In genomic region chr20:25282034-25282781, GRCh38 we compare ENCODE assay signal across 9 cellular contexts. TPM values are rescaled to one million over a fixed set of nuclear protein-coding genes. Genes with fewer than 3 reads are reported as not detected.
DNase-seq lines count a peak whose midpoint lies in the region; ATAC-seq and TF ChIP-seq lines count a peak whose summit lies in the region.
"Had no signal": no experiment of that assay in that cellular context is flagged by ENCODE, and none has a peak within 500 bp of the region (broad histone marks: within the 10 kb centered on the region; RNA-seq: fewer than 3 reads in every experiment).

No MANE protein-coding gene starts in this region.

- DNase-seq in DMS53 (lab: John Stamatoyannopoulos, UW) (peak; percentile 71), DMS53 treated with DMSO at 0.1 percent for 48 hours (lab: John Stamatoyannopoulos, UW; ENCODE audit: unreplicated experiment) (no peak), MM.1S (peak; percentile 60), endodermal cell (no peak), spleen (peak; percentile 82), kidney tubule cell (ENCODE audit: low spot score) (no peak)
- no peak for DNase-seq in activated CD4-positive, CD25-positive, alpha-beta regulatory T cell treated with anti-CD3 and anti-CD28 coated beads, Interleukin-2, amount 50 U/mL, for 72 hours

- peaks cover 13% of the 10 kb centered on the region for H3F3A ChIP-seq in MM.1S (ENCODE audit: insufficient read depth, low read length)

- no peak overlapping the region for H2AFZ ChIP-seq in MM.1S (ENCODE audit: low read length)

- peak overlapping the region; percentile 60 for H3K4me2 ChIP-seq in MM.1S (ENCODE audit: low read depth, low read length)

- no peaks in the 10 kb centered on the region; the same call in none of the 2 replicates for H3K36me3 ChIP-seq in MM.1S (replicated peaks; ENCODE audit: insufficient read depth, low read length)
- H3K36me3 ChIP-seq in endodermal cell (ENCODE audit: control insufficient read depth, insufficient read depth, low read length), result peaks cover 66% of the 10 kb centered on the region
- peaks cover 0 to 100% (median 81%) of the 10 kb centered on the region in 6 donors for H3K36me3 ChIP-seq in spleen

- H3K36me3 Mint-ChIP-seq in endodermal cell (ENCODE audit: low read depth), result peaks cover 51% of the 10 kb centered on the region

- intact Hi-C loops in spleen (cut with DNase I; ENCODE audit: low total_unique reads), result no loop called here

- peak overlapping the region; percentile 49 for H3K27ac Mint-ChIP-seq in endodermal cell

- H3K9me3 ChIP-seq in MM.1S (replicated peaks; ENCODE audit: insufficient read depth, low read length) (no peaks in the 10 kb centered on the region), endodermal cell (ENCODE audit: control insufficient read depth, low read length) (no peaks in the 10 kb centered on the region), spleen (no peaks in the 10 kb centered on the region)

- no peaks in the 10 kb centered on the region for H3K27me3 ChIP-seq in MM.1S (replicated peaks; ENCODE audit: insufficient read depth, low read length)
- H3K27me3 ChIP-seq in endodermal cell (ENCODE audit: control insufficient read depth, insufficient read depth, low read length, poor library complexity, severe bottlenecking), result no peaks in the 10 kb centered on the region
- H3K27me3 ChIP-seq in spleen (replicated peaks in 1 of 7), result no peaks in the 10 kb centered on the region

- H3K27me3 Mint-ChIP-seq in endodermal cell (ENCODE audit: insufficient read depth), result no peaks in the 10 kb centered on the region

- TF ChIP-seq CTCF in MM.1S (IDR thresholded peaks at IDR 0.05; ENCODE audit: low read length) (no peak), endodermal cell (conservative IDR thresholded peaks at IDR 0.05) (no peak), spleen (IDR thresholded peaks at IDR 0.05 in 8 of 11, conservative IDR thresholded peaks at IDR 0.05 in 3 of 11) (no peak)

- H3K4me3 Mint-ChIP-seq in endodermal cell, result no peak overlapping the region

- H3K27ac ChIP-seq in MM.1S (ENCODE audit: low read length), result peak overlapping the region; percentile 93
- H3K27ac ChIP-seq in endodermal cell (ENCODE audit: low read depth, low read length), result no peak overlapping the region
- H3K27ac ChIP-seq in spleen, result peak overlapping the region in 4 of 8 donors; percentile 2 to 55 (median 36)
- H3K27ac ChIP-seq: 22Rv1 had no signal

- no peak for TF ChIP-seq POLR2A in spleen (IDR thresholded peaks at IDR 0.05)

- H3K4me3 ChIP-seq in MM.1S (ENCODE audit: low read length) (peak overlapping the region; percentile 26), endodermal cell (ENCODE audit: low read length) (no peak overlapping the region), spleen (no peak overlapping the region)

- H3K4me1 Mint-ChIP-seq in endodermal cell, result no peaks in the 10 kb centered on the region

- H3K9me2 ChIP-seq in MM.1S (replicated peaks; ENCODE audit: insufficient read depth, low read length), result no peaks in the 10 kb centered on the region

- no peaks in the 10 kb centered on the region for H3K9me3 Mint-ChIP-seq in endodermal cell

- 91 to 93% methylated on average over 18 to 22 of the region's 22 CpGs for WGBS in endodermal cell (ENCODE audit: insufficient coverage in 1 of 2, insufficient read length in 1 of 2), 2 experiments
- 68 to 89% (median 82%) methylated on average over 10 to 22 of the region's 22 CpGs for WGBS in spleen, 5 donors

- peaks cover 25% of the 10 kb centered on the region for H3K4me1 ChIP-seq in MM.1S (ENCODE audit: low read length)
- H3K4me1 ChIP-seq in endodermal cell (ENCODE audit: control insufficient read depth, insufficient read depth, low read length), result no peaks in the 10 kb centered on the region
- peaks cover 0 to 31% (median 10%) of the 10 kb centered on the region in 6 donors for H3K4me1 ChIP-seq in spleen

- peak overlapping the region; percentile 61 for H3K9ac ChIP-seq in MM.1S (ENCODE audit: low read length)
- H3K9ac ChIP-seq in endodermal cell (ENCODE audit: extremely low read depth, low read length, poor library complexity, severe bottlenecking), result no peak overlapping the region

- H4K20me1 ChIP-seq in MM.1S (ENCODE audit: insufficient read depth, low read length), result no peaks in the 10 kb centered on the region

- peaks cover 39% of the 10 kb centered on the region for H3K79me2 ChIP-seq in MM.1S (ENCODE audit: low read length)

- no peak for ATAC-seq in HG02938 (IDR thresholded peaks at IDR 0.05; ENCODE audit: unreplicated experiment)

RNA-seq across cellular contexts. Expression of gene PYGB, which starts 34.3 kb away (rescaled TPM):
- total RNA-seq in endodermal cell (10 to 100 TPM; 59.3 to 66.8 TPM), spleen (10 to 100 TPM; 27.0 to 47.8 (median 34.4) TPM)
- polyA plus RNA-seq in endodermal cell (2013, experiment 1 of 2), result 48.4 TPM
- 48.7 TPM for polyA plus RNA-seq in endodermal cell (2013, experiment 2 of 2)
- polyA plus RNA-seq in spleen, result 10 to 100 TPM; 10.5 to 29.4 (median 18.2) TPM

Comparison
In these comparisons a context has a peak if more than half of its experiments do, and no peak if none do; other contexts are left out.
1. DNase-seq: peak in DMS53 (single experiment), MM.1S (single experiment) and spleen (single experiment); none in DMS53 treated with DMSO at 0.1 percent for 48 hours (single experiment), endodermal cell (single experiment), kidney tubule cell (single experiment) and activated CD4-positive, CD25-positive, alpha-beta regulatory T cell treated with anti-CD3 and anti-CD28 coated beads, Interleukin-2, amount 50 U/mL, for 72 hours (single experiment).